Comparison of ENCODE assay signal across 8 cellular contexts in genomic region chr12:108691995-108692808, GRCh38. TPM values are rescaled to one million over a fixed set of nuclear protein-coding genes. Genes with fewer than 3 reads are reported as not detected.
A peak's percentile ranks its signal among the peaks of the same experiment; 100 is the strongest.
DNase-seq lines count a peak whose midpoint lies in the region; ATAC-seq and TF ChIP-seq lines count a peak whose summit lies in the region.

No MANE protein-coding gene starts in this region.

- peaks cover 72% of the 10 kb centered on the region for H3K4me1 Mint-ChIP-seq in activated CD8-positive, alpha-beta T cell treated with anti-CD3 and anti-CD28 coated beads, Interleukin-2, amount 10 ng/mL, durations not matched to agents 7 days and 5 days (ENCODE audit: low read depth)
- H3K4me1 Mint-ChIP-seq in glutamatergic neuron (ENCODE audit: low read depth, unreplicated experiment), result peaks cover 57% of the 10 kb centered on the region

- ATAC-seq in GM21825 (IDR thresholded peaks at IDR 0.05; ENCODE audit: unreplicated experiment) (peak; percentile 13), HG03460 (IDR thresholded peaks at IDR 0.05; ENCODE audit: unreplicated experiment) (no peak)
- peak; percentile 4 for ATAC-seq in activated CD8-positive, alpha-beta T cell treated with anti-CD3 and anti-CD28 coated beads, Interleukin-2, amount 10 ng/mL, durations not matched to agents 7 days and 5 days

- no peaks in the 10 kb centered on the region for H3K27me3 Mint-ChIP-seq in activated CD8-positive, alpha-beta T cell treated with anti-CD3 and anti-CD28 coated beads, Interleukin-2, amount 10 ng/mL, durations not matched to agents 7 days and 5 days (ENCODE audit: low read depth)
- H3K27me3 Mint-ChIP-seq in glutamatergic neuron (ENCODE audit: unreplicated experiment), result peaks cover 5% of the 10 kb centered on the region

- H3K27ac Mint-ChIP-seq in activated CD8-positive, alpha-beta T cell treated with anti-CD3 and anti-CD28 coated beads, Interleukin-2, amount 10 ng/mL, durations not matched to agents 7 days and 5 days, result peak overlapping the region; percentile 87
- H3K27ac Mint-ChIP-seq in glutamatergic neuron (ENCODE audit: unreplicated experiment), result peak overlapping the region; percentile 98

- no peaks in the 10 kb centered on the region for H3K9me3 Mint-ChIP-seq in activated CD8-positive, alpha-beta T cell treated with anti-CD3 and anti-CD28 coated beads, Interleukin-2, amount 10 ng/mL, durations not matched to agents 7 days and 5 days (ENCODE audit: insufficient read depth)
- peaks cover 6% of the 10 kb centered on the region for H3K9me3 Mint-ChIP-seq in glutamatergic neuron (ENCODE audit: unreplicated experiment)

- no peak for TF ChIP-seq CTCF in glutamatergic neuron (IDR thresholded peaks at IDR 0.05; ENCODE audit: partially characterized antibody, unreplicated experiment)

- POLR2A ChIA-PET in activated CD8-positive, alpha-beta T cell treated with anti-CD3 and anti-CD28 coated beads, Interleukin-2, amount 10 ng/mL, durations not matched to agents 7 days and 5 days (lab: Charles Lee), result interaction anchor here (0.6 kb wide), 1 partner anchor 57 kb away, joined by 4 read pairs; no protein-coding TSS in a partner anchor

- CTCF ChIA-PET in activated CD8-positive, alpha-beta T cell treated with anti-CD3 and anti-CD28 coated beads, Interleukin-2, amount 10 ng/mL, durations not matched to agents 7 days and 5 days (lab: Charles Lee), result interaction anchor here (0.7 to 4.4 kb wide), 9 partner anchors 10 to 130 kb away, joined by 3 to 41 read pairs (median 3); partner anchors contain the start of gene ISCU

- H3K4me3 Mint-ChIP-seq in activated CD8-positive, alpha-beta T cell treated with anti-CD3 and anti-CD28 coated beads, Interleukin-2, amount 10 ng/mL, durations not matched to agents 7 days and 5 days, result peak overlapping the region; percentile 64
- H3K4me3 Mint-ChIP-seq in glutamatergic neuron (ENCODE audit: unreplicated experiment), result peak overlapping the region; percentile 85

- peak; percentile 20 for DNase-seq in COLO829 (ENCODE audit: low spot score)
- DNase-seq in NCI-H187 treated with DMSO at 0.1 percent for 48 hours (lab: John Stamatoyannopoulos, UW), result peak; percentile 98
- DNase-seq in activated CD8-positive, alpha-beta T cell treated with anti-CD3 and anti-CD28 coated beads, Interleukin-2, amount 10 ng/mL, durations not matched to agents 7 days and 5 days, result no peak
- no peak for DNase-seq in glutamatergic neuron
- DNase-seq in posterior cingulate gyrus, result peak; percentile 40 to 96 (median 61)
- no peak for DNase-seq in epidermal melanocyte (ENCODE audit: insufficient read length, low spot score)

- H3K36me3 Mint-ChIP-seq in activated CD8-positive, alpha-beta T cell treated with anti-CD3 and anti-CD28 coated beads, Interleukin-2, amount 10 ng/mL, durations not matched to agents 7 days and 5 days (ENCODE audit: low read depth), result peaks cover 9% of the 10 kb centered on the region
- H3K36me3 Mint-ChIP-seq in glutamatergic neuron (ENCODE audit: unreplicated experiment), result no peaks in the 10 kb centered on the region

- intact Hi-C loops in posterior cingulate gyrus (cut with DNase I), result loop anchor here (1.0 kb wide), 1 partner anchor 38 kb away; no protein-coding TSS in a partner anchor

RNA-seq across cellular contexts. Expression of gene CORO1C, which starts 39.1 kb away (rescaled TPM):
- 10 to 100 TPM; 66.3 to 69.2 TPM for total RNA-seq in activated CD8-positive, alpha-beta T cell treated with anti-CD3 and anti-CD28 coated beads, Interleukin-2, amount 10 ng/mL, durations not matched to agents 7 days and 5 days
- 285 TPM for total RNA-seq in glutamatergic neuron (ENCODE audit: unreplicated experiment)

RNA-seq across cellular contexts. Expression of gene SELPLG, which starts 58.5 kb away (rescaled TPM):
- total RNA-seq in activated CD8-positive, alpha-beta T cell treated with anti-CD3 and anti-CD28 coated beads, Interleukin-2, amount 10 ng/mL, durations not matched to agents 7 days and 5 days, result 100 to 1,000 TPM; 144 to 150 TPM
- 0.34 TPM for total RNA-seq in glutamatergic neuron (ENCODE audit: unreplicated experiment)

Comparison
In these comparisons a context has a peak if more than half of its experiments do, and no peak if none do; other contexts are left out.
1. DNase-seq: peak in COLO829 (single experiment), NCI-H187 treated with DMSO at 0.1 percent for 48 hours (single experiment) and posterior cingulate gyrus (10 of 10); none in activated CD8-positive, alpha-beta T cell treated with anti-CD3 and anti-CD28 coated beads, Interleukin-2, amount 10 ng/mL, durations not matched to agents 7 days and 5 days (single experiment), glutamatergic neuron (single experiment) and epidermal melanocyte (single experiment).
2. RNA of gene SELPLG, which starts 58.5 kb away (total RNA-seq): 144 to 150 TPM in activated CD8-positive, alpha-beta T cell treated with anti-CD3 and anti-CD28 coated beads, Interleukin-2, amount 10 ng/mL, durations not matched to agents 7 days and 5 days; 0.34 TPM in glutamatergic neuron (single experiment); every median in the first group is over 100 times any median in the second.